In genomic region chr13:58960909-58961308, GRCh38 we compare ENCODE assay signal across 12 cellular contexts.
DNase-seq lines count a peak whose midpoint lies in the region; ATAC-seq and TF ChIP-seq lines count a peak whose summit lies in the region.
"Had no signal": no experiment of that assay in that cellular context is flagged by ENCODE, and none has a peak within 500 bp of the region (broad histone marks: within the 10 kb centered on the region; RNA-seq: fewer than 3 reads in every experiment).

No MANE protein-coding gene starts in this region.

- H3K4me1 Mint-ChIP-seq in osteocyte (ENCODE audit: unreplicated experiment) (no peaks in the 10 kb centered on the region), T-cell (no peaks in the 10 kb centered on the region)
- H3K4me1 Mint-ChIP-seq: activated naive CD8-positive, alpha-beta T cell treated with anti-CD3 and anti-CD28 coated beads, Interleukin-2, amount 10 ng/mL, durations not matched to agents 7 days and 5 days had no signal

- H3K27me3 Mint-ChIP-seq in osteocyte (ENCODE audit: unreplicated experiment) (peaks cover 1% of the 10 kb centered on the region), T-cell (no peaks in the 10 kb centered on the region)
- H3K27me3 Mint-ChIP-seq: activated B cell treated with CpG ODN at 0.5 μM for 24 hours; activated naive CD8-positive, alpha-beta T cell treated with anti-CD3 and anti-CD28 coated beads, Interleukin-2, amount 10 ng/mL, durations not matched to agents 7 days and 5 days had no signal

- H3K9me3 Mint-ChIP-seq in osteocyte (ENCODE audit: unreplicated experiment) (no peaks in the 10 kb centered on the region), T-cell (peaks cover 0 to 3% (median 0%) of the 10 kb centered on the region in 3 donors)
- H3K9me3 Mint-ChIP-seq: activated B cell treated with CpG ODN at 0.5 μM for 24 hours; activated naive CD8-positive, alpha-beta T cell treated with anti-CD3 and anti-CD28 coated beads, Interleukin-2, amount 10 ng/mL, durations not matched to agents 7 days and 5 days had no signal

- H3K36me3 Mint-ChIP-seq in osteocyte (ENCODE audit: unreplicated experiment), result no peaks in the 10 kb centered on the region
- no peaks in the 10 kb centered on the region for H3K36me3 Mint-ChIP-seq in T-cell
- H3K36me3 Mint-ChIP-seq: activated naive CD8-positive, alpha-beta T cell treated with anti-CD3 and anti-CD28 coated beads, Interleukin-2, amount 10 ng/mL, durations not matched to agents 7 days and 5 days had no signal

- POLR2A ChIA-PET in T-cell (lab: Charles Lee), result no interaction called here

- H3K27ac Mint-ChIP-seq in osteocyte (ENCODE audit: unreplicated experiment) (no peak overlapping the region), T-cell (no peak overlapping the region)
- H3K27ac Mint-ChIP-seq: activated B cell treated with CpG ODN at 0.5 μM for 24 hours; activated naive CD8-positive, alpha-beta T cell treated with anti-CD3 and anti-CD28 coated beads, Interleukin-2, amount 10 ng/mL, durations not matched to agents 7 days and 5 days had no signal

- DNase-seq in NOMO-1 treated with DMSO at 0.1 percent for 48 hours (lab: John Stamatoyannopoulos, UW; ENCODE audit: unreplicated experiment), result peak; percentile 27
- DNase-seq in NOMO-1 treated with dmso at 0.1 percent for 144 hours (lab: John Stamatoyannopoulos, UW; ENCODE audit: unreplicated experiment), result no peak
- peak; percentile 19 for DNase-seq in NB4 (ENCODE audit: low read depth)
- peak; percentile 48 for DNase-seq in astrocyte of the spinal cord (ENCODE audit: low read depth, low spot score)
- DNase-seq in osteocyte (ENCODE audit: extremely low spot score, unreplicated experiment), result no peak
- DNase-seq in OCI-M2 (lab: John Stamatoyannopoulos, UW; ENCODE audit: unreplicated experiment), result no peak
- no peak for DNase-seq in NCI-H1048 (lab: John Stamatoyannopoulos, UW)
- DNase-seq in T-cell, result no peak
- DNase-seq: activated B cell treated with CpG ODN at 0.5 μM for 24 hours; activated naive CD8-positive, alpha-beta T cell treated with anti-CD3 and anti-CD28 coated beads, Interleukin-2, amount 10 ng/mL, durations not matched to agents 7 days and 5 days; posterior cingulate gyrus had no signal

- TF ChIP-seq POLR2A in NB4 (IDR thresholded peaks at IDR 0.05; ENCODE audit: extremely low read depth, insufficient read length), result no peak

- in situ Hi-C loops in astrocyte of the spinal cord (cut with HindIII; ENCODE audit: low sequenced_read_pairs), result no loop called here

- H3K4me3 ChIP-seq in NB4 (ENCODE audit: low read depth, low read length) (no peak overlapping the region), astrocyte of the spinal cord (ENCODE audit: low read depth, low read length) (no peak overlapping the region)
- H3K4me3 ChIP-seq: BLaER1 had no signal

- H3K4me3 Mint-ChIP-seq in osteocyte (ENCODE audit: unreplicated experiment), result no peak overlapping the region
- H3K4me3 Mint-ChIP-seq in T-cell, result no peak overlapping the region
- H3K4me3 Mint-ChIP-seq: activated B cell treated with CpG ODN at 0.5 μM for 24 hours; activated naive CD8-positive, alpha-beta T cell treated with anti-CD3 and anti-CD28 coated beads, Interleukin-2, amount 10 ng/mL, durations not matched to agents 7 days and 5 days had no signal

- no peak for ATAC-seq in T-cell (replicated peaks in 1 of 4)

- CTCF ChIA-PET in T-cell (lab: Charles Lee), result no interaction called here

- TF ChIP-seq CTCF in NB4 (IDR thresholded peaks at IDR 0.05; ENCODE audit: low read depth, low read length) (no peak), astrocyte of the spinal cord (IDR thresholded peaks at IDR 0.05; ENCODE audit: low read depth, low read length) (peak; percentile 34), osteocyte (IDR thresholded peaks at IDR 0.05) (peak; percentile 60)

Comparison
In these comparisons a context has a peak if more than half of its experiments do, and no peak if none do; other contexts are left out.
1. DNase-seq: peak in NOMO-1 treated with DMSO at 0.1 percent for 48 hours (single experiment), NB4 (single experiment) and astrocyte of the spinal cord (single experiment); none in NOMO-1 treated with dmso at 0.1 percent for 144 hours (single experiment), osteocyte (single experiment), OCI-M2 (single experiment), NCI-H1048 (single experiment) and T-cell (0 of 34).